8 cellular contexts compared by ENCODE assay signal in the genomic region with DNA sequence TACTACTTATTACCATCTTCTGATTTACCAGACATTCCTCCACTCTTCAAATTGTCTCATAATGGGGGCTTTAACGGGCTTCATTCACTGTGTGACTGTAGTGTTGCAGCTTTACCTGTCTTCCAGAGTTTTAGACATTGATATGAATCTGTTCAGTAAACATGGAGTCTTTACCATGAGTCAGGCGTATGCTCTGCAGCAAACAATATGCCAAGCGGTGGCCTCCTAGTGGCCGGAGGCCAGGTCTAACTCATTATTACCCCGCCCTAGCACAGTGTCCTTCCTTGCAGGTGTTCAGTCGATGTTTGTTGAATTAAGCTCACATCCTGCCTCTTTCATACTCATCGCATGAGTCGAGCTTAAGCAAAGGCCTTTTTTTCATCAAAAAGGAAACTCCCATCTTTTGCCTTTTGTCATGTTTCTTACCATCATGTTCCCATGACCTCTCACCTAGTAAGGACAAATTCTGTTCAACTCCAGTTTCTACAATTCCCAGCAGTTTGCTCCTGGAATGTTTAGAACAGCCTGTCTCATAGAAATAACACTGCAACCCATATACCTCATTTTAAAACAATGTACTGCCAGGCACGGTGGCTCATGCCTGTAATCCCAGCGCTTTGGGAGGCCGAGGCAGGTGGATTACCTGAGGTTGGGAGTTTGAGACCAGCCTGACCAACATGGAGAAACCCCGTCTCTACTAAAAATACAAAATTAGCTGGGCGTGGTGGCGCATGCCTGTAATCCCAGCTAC. TPM values are rescaled to one million over a fixed set of nuclear protein-coding genes. Genes with fewer than 3 reads are reported as not detected.
A peak's percentile ranks its signal among the peaks of the same experiment; 100 is the strongest.
DNase-seq lines count a peak whose midpoint lies in the region; ATAC-seq and TF ChIP-seq lines count a peak whose summit lies in the region.

No MANE protein-coding gene starts in this region.

- TF ChIP-seq CTCF in epithelial cell of proximal tubule (conservative IDR thresholded peaks at IDR 0.05; ENCODE audit: low read depth, low read length), result peak; percentile 67
- TF ChIP-seq CTCF in omental fat pad (IDR thresholded peaks at IDR 0.05), result no peak

- no peak overlapping the region for H3K4me3 ChIP-seq in epithelial cell of proximal tubule (ENCODE audit: low read depth, low read length)

- peak; percentile 45 for ATAC-seq in omental fat pad (ENCODE audit: low FRiP score)
- no peak for ATAC-seq in HG03469 (IDR thresholded peaks at IDR 0.05; ENCODE audit: unreplicated experiment)

- DNase-seq in NCI-H1417 (lab: John Stamatoyannopoulos, UW), result peak in 2 of 3 experiments; percentile 16 to 46
- DNase-seq in NCI-H1417 treated with DMSO at 0.1 percent for 48 hours (lab: John Stamatoyannopoulos, UW), result no peak
- DNase-seq in NCI-H146 treated with DMSO at 0.1 percent for 48 hours (lab: John Stamatoyannopoulos, UW; ENCODE audit: unreplicated experiment), result peak; percentile 71
- peak; percentile 53 for DNase-seq in activated CD4-positive, alpha-beta T cell treated with anti-CD3 and anti-CD28 coated beads, Interleukin-2, amount 50 U/mL, for 1 hour
- DNase-seq in epithelial cell of proximal tubule (ENCODE audit: low read depth), result peak; percentile 82
- no peak for DNase-seq in omental fat pad (ENCODE audit: low spot score)
- DNase-seq in retina, result no peak

RNA-seq across cellular contexts. Expression of a gene that starts 39.4 kb away (rescaled TPM):
- total RNA-seq in epithelial cell of proximal tubule (3.4 and 9.5 TPM in 2 replicates), omental fat pad (10 to 100 TPM in 1 of 4 donors, 1 to 10 TPM in 3; 5.3 to 14.5 (median 7.2) TPM)

RNA-seq across cellular contexts. Expression of a gene that starts 39.6 kb away (rescaled TPM):
- total RNA-seq in epithelial cell of proximal tubule, result 25.0 and 26.3 TPM in 2 replicates
- 10 to 100 TPM; 30.6 to 56.3 (median 35.4) TPM for total RNA-seq in omental fat pad

Comparison
In these comparisons a context has a peak if more than half of its experiments do, and no peak if none do; other contexts are left out.
1. DNase-seq: peak in NCI-H1417 (2 of 3), NCI-H146 treated with DMSO at 0.1 percent for 48 hours (single experiment), activated CD4-positive, alpha-beta T cell treated with anti-CD3 and anti-CD28 coated beads, Interleukin-2, amount 50 U/mL, for 1 hour (single experiment) and epithelial cell of proximal tubule (single experiment); none in NCI-H1417 treated with DMSO at 0.1 percent for 48 hours (single experiment), omental fat pad (single experiment) and retina (single experiment).